In the genomic region with DNA sequence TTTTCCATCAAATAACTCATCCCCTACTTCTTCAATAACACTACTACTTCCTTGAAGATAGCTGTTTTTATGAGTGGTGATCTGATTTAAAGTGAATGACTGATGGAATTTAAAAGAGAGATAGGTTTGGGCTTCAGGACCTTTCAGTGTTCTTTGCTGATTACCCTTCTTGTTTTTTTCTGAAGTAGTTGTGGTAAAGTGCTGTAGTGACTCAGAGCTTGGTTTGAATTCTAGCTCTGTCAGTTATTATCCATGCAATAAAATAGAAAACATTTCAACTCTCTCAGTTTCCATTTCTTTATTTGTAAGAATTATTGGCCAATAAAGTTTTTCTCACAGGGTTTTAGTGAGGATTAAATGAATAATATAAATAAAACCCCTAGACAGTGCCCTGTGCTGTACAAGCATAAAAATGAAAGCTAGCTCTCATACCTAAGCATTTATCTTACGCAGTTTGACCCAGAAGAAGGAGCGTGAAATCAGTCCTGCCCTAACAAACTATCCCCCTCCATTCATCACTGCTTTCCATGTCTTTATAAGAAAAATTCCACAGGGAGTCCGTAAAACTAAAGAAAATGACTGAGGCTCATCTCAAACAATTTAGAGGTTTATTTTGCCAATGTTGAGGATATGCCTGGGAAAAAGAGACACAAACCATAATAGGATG, we compare ENCODE assay signal across 1 cellular context.
TF ChIP-seq lines count a peak whose summit lies in the region.

No MANE protein-coding gene starts in this region.

TF ChIP-seq in GM23338, 12 proteins besides CTCF, POLR2A, EP300 and RAD21 (continued from another document):
- TF ChIP-seq, protein P1, sequence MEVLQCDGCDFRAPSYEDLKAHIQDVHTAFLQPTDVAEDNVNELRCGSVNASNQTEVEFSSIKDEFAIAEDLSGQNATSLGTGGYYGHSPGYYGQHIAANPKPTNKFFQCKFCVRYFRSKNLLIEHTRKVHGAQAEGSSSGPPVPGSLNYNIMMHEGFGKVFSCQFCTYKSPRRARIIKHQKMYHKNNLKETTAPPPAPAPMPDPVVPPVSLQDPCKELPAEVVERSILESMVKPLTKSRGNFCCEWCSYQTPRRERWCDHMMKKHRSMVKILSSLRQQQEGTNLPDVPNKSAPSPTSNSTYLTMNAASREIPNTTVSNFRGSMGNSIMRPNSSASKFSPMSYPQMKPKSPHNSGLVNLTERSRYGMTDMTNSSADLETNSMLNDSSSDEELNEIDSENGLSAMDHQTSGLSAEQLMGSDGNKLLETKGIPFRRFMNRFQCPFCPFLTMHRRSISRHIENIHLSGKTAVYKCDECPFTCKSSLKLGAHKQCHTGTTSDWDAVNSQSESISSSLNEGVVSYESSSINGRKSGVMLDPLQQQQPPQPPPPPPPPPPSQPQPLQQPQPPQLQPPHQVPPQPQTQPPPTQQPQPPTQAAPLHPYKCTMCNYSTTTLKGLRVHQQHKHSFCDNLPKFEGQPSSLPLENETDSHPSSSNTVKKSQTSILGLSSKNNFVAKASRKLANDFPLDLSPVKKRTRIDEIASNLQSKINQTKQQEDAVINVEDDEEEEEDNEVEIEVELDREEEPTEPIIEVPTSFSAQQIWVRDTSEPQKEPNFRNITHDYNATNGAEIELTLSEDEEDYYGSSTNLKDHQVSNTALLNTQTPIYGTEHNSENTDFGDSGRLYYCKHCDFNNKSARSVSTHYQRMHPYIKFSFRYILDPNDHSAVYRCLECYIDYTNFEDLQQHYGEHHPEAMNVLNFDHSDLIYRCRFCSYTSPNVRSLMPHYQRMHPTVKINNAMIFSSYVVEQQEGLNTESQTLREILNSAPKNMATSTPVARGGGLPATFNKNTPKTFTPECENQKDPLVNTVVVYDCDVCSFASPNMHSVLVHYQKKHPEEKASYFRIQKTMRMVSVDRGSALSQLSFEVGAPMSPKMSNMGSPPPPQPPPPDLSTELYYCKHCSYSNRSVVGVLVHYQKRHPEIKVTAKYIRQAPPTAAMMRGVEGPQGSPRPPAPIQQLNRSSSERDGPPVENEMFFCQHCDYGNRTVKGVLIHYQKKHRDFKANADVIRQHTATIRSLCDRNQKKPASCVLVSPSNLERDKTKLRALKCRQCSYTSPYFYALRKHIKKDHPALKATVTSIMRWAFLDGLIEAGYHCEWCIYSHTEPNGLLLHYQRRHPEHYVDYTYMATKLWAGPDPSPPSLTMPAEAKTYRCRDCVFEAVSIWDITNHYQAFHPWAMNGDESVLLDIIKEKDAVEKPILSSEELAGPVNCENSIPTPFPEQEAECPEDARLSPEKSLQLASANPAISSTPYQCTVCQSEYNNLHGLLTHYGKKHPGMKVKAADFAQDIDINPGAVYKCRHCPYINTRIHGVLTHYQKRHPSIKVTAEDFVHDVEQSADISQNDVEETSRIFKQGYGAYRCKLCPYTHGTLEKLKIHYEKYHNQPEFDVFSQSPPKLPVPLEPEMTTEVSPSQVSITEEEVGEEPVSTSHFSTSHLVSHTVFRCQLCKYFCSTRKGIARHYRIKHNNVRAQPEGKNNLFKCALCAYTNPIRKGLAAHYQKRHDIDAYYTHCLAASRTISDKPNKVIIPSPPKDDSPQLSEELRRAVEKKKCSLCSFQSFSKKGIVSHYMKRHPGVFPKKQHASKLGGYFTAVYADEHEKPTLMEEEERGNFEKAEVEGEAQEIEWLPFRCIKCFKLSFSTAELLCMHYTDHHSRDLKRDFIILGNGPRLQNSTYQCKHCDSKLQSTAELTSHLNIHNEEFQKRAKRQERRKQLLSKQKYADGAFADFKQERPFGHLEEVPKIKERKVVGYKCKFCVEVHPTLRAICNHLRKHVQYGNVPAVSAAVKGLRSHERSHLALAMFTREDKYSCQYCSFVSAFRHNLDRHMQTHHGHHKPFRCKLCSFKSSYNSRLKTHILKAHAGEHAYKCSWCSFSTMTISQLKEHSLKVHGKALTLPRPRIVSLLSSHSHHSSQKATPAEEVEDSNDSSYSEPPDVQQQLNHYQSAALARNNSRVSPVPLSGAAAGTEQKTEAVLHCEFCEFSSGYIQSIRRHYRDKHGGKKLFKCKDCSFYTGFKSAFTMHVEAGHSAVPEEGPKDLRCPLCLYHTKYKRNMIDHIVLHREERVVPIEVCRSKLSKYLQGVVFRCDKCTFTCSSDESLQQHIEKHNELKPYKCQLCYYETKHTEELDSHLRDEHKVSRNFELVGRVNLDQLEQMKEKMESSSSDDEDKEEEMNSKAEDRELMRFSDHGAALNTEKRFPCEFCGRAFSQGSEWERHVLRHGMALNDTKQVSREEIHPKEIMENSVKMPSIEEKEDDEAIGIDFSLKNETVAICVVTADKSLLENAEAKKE (CRISPR knock-in tag; IDR thresholded peaks at IDR 0.05), result no peak
- TF ChIP-seq, protein P2, sequence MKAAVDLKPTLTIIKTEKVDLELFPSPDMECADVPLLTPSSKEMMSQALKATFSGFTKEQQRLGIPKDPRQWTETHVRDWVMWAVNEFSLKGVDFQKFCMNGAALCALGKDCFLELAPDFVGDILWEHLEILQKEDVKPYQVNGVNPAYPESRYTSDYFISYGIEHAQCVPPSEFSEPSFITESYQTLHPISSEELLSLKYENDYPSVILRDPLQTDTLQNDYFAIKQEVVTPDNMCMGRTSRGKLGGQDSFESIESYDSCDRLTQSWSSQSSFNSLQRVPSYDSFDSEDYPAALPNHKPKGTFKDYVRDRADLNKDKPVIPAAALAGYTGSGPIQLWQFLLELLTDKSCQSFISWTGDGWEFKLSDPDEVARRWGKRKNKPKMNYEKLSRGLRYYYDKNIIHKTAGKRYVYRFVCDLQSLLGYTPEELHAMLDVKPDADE (IDR thresholded peaks at IDR 0.05), result no peak
- TF ChIP-seq, protein P3, sequence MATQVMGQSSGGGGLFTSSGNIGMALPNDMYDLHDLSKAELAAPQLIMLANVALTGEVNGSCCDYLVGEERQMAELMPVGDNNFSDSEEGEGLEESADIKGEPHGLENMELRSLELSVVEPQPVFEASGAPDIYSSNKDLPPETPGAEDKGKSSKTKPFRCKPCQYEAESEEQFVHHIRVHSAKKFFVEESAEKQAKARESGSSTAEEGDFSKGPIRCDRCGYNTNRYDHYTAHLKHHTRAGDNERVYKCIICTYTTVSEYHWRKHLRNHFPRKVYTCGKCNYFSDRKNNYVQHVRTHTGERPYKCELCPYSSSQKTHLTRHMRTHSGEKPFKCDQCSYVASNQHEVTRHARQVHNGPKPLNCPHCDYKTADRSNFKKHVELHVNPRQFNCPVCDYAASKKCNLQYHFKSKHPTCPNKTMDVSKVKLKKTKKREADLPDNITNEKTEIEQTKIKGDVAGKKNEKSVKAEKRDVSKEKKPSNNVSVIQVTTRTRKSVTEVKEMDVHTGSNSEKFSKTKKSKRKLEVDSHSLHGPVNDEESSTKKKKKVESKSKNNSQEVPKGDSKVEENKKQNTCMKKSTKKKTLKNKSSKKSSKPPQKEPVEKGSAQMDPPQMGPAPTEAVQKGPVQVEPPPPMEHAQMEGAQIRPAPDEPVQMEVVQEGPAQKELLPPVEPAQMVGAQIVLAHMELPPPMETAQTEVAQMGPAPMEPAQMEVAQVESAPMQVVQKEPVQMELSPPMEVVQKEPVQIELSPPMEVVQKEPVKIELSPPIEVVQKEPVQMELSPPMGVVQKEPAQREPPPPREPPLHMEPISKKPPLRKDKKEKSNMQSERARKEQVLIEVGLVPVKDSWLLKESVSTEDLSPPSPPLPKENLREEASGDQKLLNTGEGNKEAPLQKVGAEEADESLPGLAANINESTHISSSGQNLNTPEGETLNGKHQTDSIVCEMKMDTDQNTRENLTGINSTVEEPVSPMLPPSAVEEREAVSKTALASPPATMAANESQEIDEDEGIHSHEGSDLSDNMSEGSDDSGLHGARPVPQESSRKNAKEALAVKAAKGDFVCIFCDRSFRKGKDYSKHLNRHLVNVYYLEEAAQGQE (IDR thresholded peaks at IDR 0.05; ENCODE audit: unreplicated experiment), result no peak
- TF ChIP-seq ZNF331 (CRISPR knock-in tag; IDR thresholded peaks at IDR 0.05; ENCODE audit: low read depth), result no peak
- no peak for TF ChIP-seq STAT1 (IDR thresholded peaks at IDR 0.05; ENCODE audit: unreplicated experiment)
- no peak for TF ChIP-seq NANOG (IDR thresholded peaks at IDR 0.05; ENCODE audit: borderline replicate concordance)
- TF ChIP-seq ZNF114 (CRISPR knock-in tag; IDR thresholded peaks at IDR 0.05), result no peak
- no peak for TF ChIP-seq JUNB (IDR thresholded peaks at IDR 0.05; ENCODE audit: unreplicated experiment)
- no peak for TF ChIP-seq CREB1 (CRISPR knock-in tag; IDR thresholded peaks at IDR 0.05; ENCODE audit: low read depth)
